ENCODE assay signal across 26 cellular contexts in the genomic region with DNA sequence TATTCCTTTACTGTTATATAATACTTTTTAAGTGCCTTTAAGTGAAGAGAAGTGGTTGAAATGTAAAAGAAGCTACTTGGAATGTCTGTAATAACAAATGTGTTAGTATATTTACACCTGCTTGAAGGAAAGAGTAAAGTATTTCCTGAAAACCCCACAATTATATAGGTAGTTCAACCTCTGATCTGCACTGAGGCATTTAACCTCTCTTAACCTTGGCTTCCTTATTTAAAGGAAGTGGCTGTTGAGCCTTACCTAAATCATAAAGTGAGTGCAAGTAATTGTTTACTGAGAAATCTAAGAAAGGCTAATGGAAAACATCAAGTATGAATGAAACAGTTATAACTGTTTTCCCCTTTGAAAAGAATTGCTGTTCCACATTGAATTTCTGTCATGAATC.
DNase-seq lines count a peak whose midpoint lies in the region; ATAC-seq, FAIRE-seq and TF ChIP-seq lines count a peak whose summit lies in the region.
"Had no signal": no experiment of that assay in that cellular context is flagged by ENCODE, and none has a peak within 500 bp of the region (broad histone marks: within the 10 kb centered on the region; RNA-seq: fewer than 3 reads in every experiment).

No MANE protein-coding gene starts in this region.

- H3K9me3 Mint-ChIP-seq in CD4-positive, alpha-beta T cell = no peaks in the 10 kb centered on the region

- intact Hi-C loops in CD4-positive, alpha-beta T cell (cut with DNase I, micrococcal nuclease) = no loop called here

- no peak overlapping the region for H3K4me3 Mint-ChIP-seq in CD4-positive, alpha-beta T cell
- H3K4me3 Mint-ChIP-seq in T-helper 17 cell = no peak overlapping the region
- H3K4me3 Mint-ChIP-seq: CD4-positive, CD25-positive, alpha-beta regulatory T cell had no signal

- H3K36me3 Mint-ChIP-seq in CD4-positive, alpha-beta T cell (ENCODE audit: low read depth) = peaks cover 4% of the 10 kb centered on the region
- H3K36me3 Mint-ChIP-seq in T-helper 17 cell (ENCODE audit: low read depth) = no peaks in the 10 kb centered on the region
- H3K36me3 Mint-ChIP-seq: CD4-positive, CD25-positive, alpha-beta regulatory T cell had no signal

- peak; percentile 54 for FAIRE-seq in GM18507 (lab: Jason Lieb, UNC)
- FAIRE-seq: GM12891, GM19239, HepG2 had no signal

- H3K27me3 ChIP-seq in CD4-positive, alpha-beta T cell (ENCODE audit: control insufficient read depth, insufficient read depth, low read length) = no peaks in the 10 kb centered on the region
- H3K27me3 ChIP-seq: BLaER1 had no signal

- no peak for TF ChIP-seq CTCF in CD4-positive, alpha-beta T cell (IDR thresholded peaks at IDR 0.05)

- no peaks in the 10 kb centered on the region for H3K27me3 Mint-ChIP-seq in CD4-positive, alpha-beta T cell
- H3K27me3 Mint-ChIP-seq in T-helper 17 cell = no peaks in the 10 kb centered on the region
- H3K27me3 Mint-ChIP-seq: CD4-positive, CD25-positive, alpha-beta regulatory T cell had no signal

- no peaks in the 10 kb centered on the region for H3K9me3 ChIP-seq in CD4-positive, alpha-beta T cell (ENCODE audit: control insufficient read depth, low read length)
- no peaks in the 10 kb centered on the region for H3K9me3 ChIP-seq in T-helper 17 cell (ENCODE audit: control insufficient read depth, low read length, poor library complexity, severe bottlenecking)
- H3K9me3 ChIP-seq: BLaER1, SK-N-SH had no signal

- POLR2A ChIA-PET in CD4-positive, alpha-beta T cell (lab: Charles Lee) = no interaction called here

- peaks cover 15% of the 10 kb centered on the region for H3K4me1 Mint-ChIP-seq in CD4-positive, alpha-beta T cell (ENCODE audit: low read depth)
- H3K4me1 Mint-ChIP-seq in T-helper 17 cell = peaks cover 9% of the 10 kb centered on the region

- no peak overlapping the region for H3K27ac Mint-ChIP-seq in CD4-positive, alpha-beta T cell
- H3K27ac Mint-ChIP-seq in T-helper 17 cell = no peak overlapping the region
- H3K27ac Mint-ChIP-seq: CD4-positive, CD25-positive, alpha-beta regulatory T cell had no signal

- CTCF ChIA-PET in CD4-positive, alpha-beta T cell (lab: Charles Lee) = no interaction called here

- no peak overlapping the region for H3K27ac ChIP-seq in CD4-positive, alpha-beta T cell (ENCODE audit: low read depth, low read length)
- H3K27ac ChIP-seq: BLaER1, GM23248 had no signal

- DNase-seq in CD4-positive, alpha-beta T cell = no peak
- no peak for DNase-seq in GM18507 (ENCODE audit: extremely low spot score, insufficient read length, low read depth)
- DNase-seq in T-helper 17 cell = no peak
- peak; percentile 1 to 21 for DNase-seq in lung microvascular endothelial cell (ENCODE audit: low read depth in 2 of 2)
- no peak for DNase-seq in GM03348 (ENCODE audit: low spot score)
- no peak for DNase-seq in activated naive CD4-positive, alpha-beta T cell treated with Interleukin-2 at 50 U/mL for 16 hours
- DNase-seq: COR-L47, DMS53, EL, GDM1, GM23248, H7, Karpas-422, NCI-H1092 treated with DMSO at 0.1 percent for 48 hours, NCI-H1436, NCI-H187, NCI-H2081 treated with DMSO at 0.1 percent for 48 hours, NCI-H524, NCI-H774, SK-N-SH had no signal

- peak; percentile 60 for ATAC-seq in CD4-positive, alpha-beta T cell (ENCODE audit: poor library complexity)
- ATAC-seq in T-helper 17 cell (peak; percentile 45), GM21717 (IDR thresholded peaks at IDR 0.05; ENCODE audit: unreplicated experiment) (no peak)
- ATAC-seq: HepG2 had no signal

Comparison
In these comparisons a context has a peak if more than half of its experiments do, and no peak if none do; other contexts are left out.
1. DNase-seq: peak in lung microvascular endothelial cell (2 of 2); none in CD4-positive, alpha-beta T cell (0 of 10), GM18507 (single experiment), T-helper 17 cell (0 of 3), GM03348 (single experiment) and activated naive CD4-positive, alpha-beta T cell treated with Interleukin-2 at 50 U/mL for 16 hours (single experiment).